Comparison of ENCODE assay signal across 26 cellular contexts in genomic region chr16:48008011-48008410, GRCh38.
"Had no signal": no experiment of that assay in that cellular context is flagged by ENCODE, and none has a peak within 500 bp of the region (broad histone marks: within the 10 kb centered on the region; RNA-seq: fewer than 3 reads in every experiment).

No MANE protein-coding gene starts in this region.

- H3K9me3 ChIP-seq: colonic mucosa, neutrophil, testis, tibial artery had no signal

- H3K79me2 ChIP-seq: hepatocyte, parathyroid adenoma had no signal

- ATAC-seq: esophagus mucosa; foreskin keratinocyte; gastroesophageal sphincter; heart left ventricle; left lobe of liver; natural killer cell; sciatic nerve; stimulated activated effector memory CD8-positive, alpha-beta T cell treated with anti-CD3 and anti-CD28 coated beads, Interleukin-12 subunit alpha, Interleukin-12 subunit beta, amount 100 ng/mL, for 72 hours had no signal

- H2AFZ ChIP-seq: hepatocyte, parathyroid adenoma had no signal

- H3K36me3 Mint-ChIP-seq: memory B cell; natural killer cell; stimulated activated effector memory CD8-positive, alpha-beta T cell treated with anti-CD3 and anti-CD28 coated beads, Interleukin-12 subunit alpha, Interleukin-12 subunit beta, amount 100 ng/mL, for 72 hours; type B pancreatic cell had no signal

- H3K4me3 ChIP-seq: colonic mucosa, gastroesophageal sphincter, heart left ventricle, hepatocyte, lung, stomach, testis, tibial artery had no signal

- H3K36me3 ChIP-seq: colonic mucosa, gastroesophageal sphincter, heart left ventricle, neutrophil, stomach, tibial artery had no signal

- H3K9me3 Mint-ChIP-seq: dendritic cell treated with granulocyte-macrophage colony-stimulating factor and Interleukin-4, amounts not matched to agents 40 ng/mL and 50 ng/mL, for 4 days; memory B cell; type B pancreatic cell had no signal

- H3K27me3 Mint-ChIP-seq: dendritic cell treated with granulocyte-macrophage colony-stimulating factor and Interleukin-4, amounts not matched to agents 40 ng/mL and 50 ng/mL, for 4 days; type B pancreatic cell had no signal

- H3K27ac ChIP-seq: colonic mucosa, epithelial cell of prostate, foreskin keratinocyte, gastroesophageal sphincter, heart left ventricle, hepatocyte, neutrophil, parathyroid adenoma, stomach, testis, tibial artery had no signal

- H3K27ac Mint-ChIP-seq: dendritic cell treated with granulocyte-macrophage colony-stimulating factor and Interleukin-4, amounts not matched to agents 40 ng/mL and 50 ng/mL, for 4 days; endodermal cell; memory B cell; natural killer cell; progenitor cell of endocrine pancreas; stimulated activated effector memory CD8-positive, alpha-beta T cell treated with anti-CD3 and anti-CD28 coated beads, Interleukin-12 subunit alpha, Interleukin-12 subunit beta, amount 100 ng/mL, for 72 hours; type B pancreatic cell had no signal

- H3K4me1 Mint-ChIP-seq: endodermal cell; natural killer cell; stimulated activated effector memory CD8-positive, alpha-beta T cell treated with anti-CD3 and anti-CD28 coated beads, Interleukin-12 subunit alpha, Interleukin-12 subunit beta, amount 100 ng/mL, for 72 hours had no signal

- H3K4me1 ChIP-seq: colonic mucosa, gastroesophageal sphincter, heart left ventricle, parathyroid adenoma, stomach, testis, tibial artery had no signal

- H3K4me3 Mint-ChIP-seq: dendritic cell treated with granulocyte-macrophage colony-stimulating factor and Interleukin-4, amounts not matched to agents 40 ng/mL and 50 ng/mL, for 4 days; endodermal cell; memory B cell; natural killer cell; stimulated activated effector memory CD8-positive, alpha-beta T cell treated with anti-CD3 and anti-CD28 coated beads, Interleukin-12 subunit alpha, Interleukin-12 subunit beta, amount 100 ng/mL, for 72 hours; type B pancreatic cell had no signal

- H3K4me2 ChIP-seq: hepatocyte had no signal

- DNase-seq: colonic mucosa; effector CD8-positive, alpha-beta T cell; endodermal cell; foreskin keratinocyte; heart left ventricle; natural killer cell; stimulated activated CD4-positive, alpha-beta T cell treated with anti-CD3 and anti-CD28 coated beads, Interleukin-2, amount 100 ng/mL, for 24 hours; stimulated activated CD4-positive, alpha-beta T cell treated with anti-CD3 and anti-CD28 coated beads, Interleukin-4, amount 100 ng/mL, for 24 hours; stimulated activated naive CD4-positive, alpha-beta T cell treated with Interleukin-2 at 50 U/mL for 16 hours; stomach; testis; tibial artery had no signal

- H3K27me3 ChIP-seq: colonic mucosa, foreskin keratinocyte, gastroesophageal sphincter, heart left ventricle, hepatocyte, neutrophil, stomach, testis, tibial artery had no signal
